ENCODE assay signal across 8 cellular contexts in genomic region chr4:119462733-119463132, GRCh38.
DNase-seq lines count a peak whose midpoint lies in the region; ATAC-seq, FAIRE-seq and TF ChIP-seq lines count a peak whose summit lies in the region.
"Not testable (repeated sequence)": the region's sequence is repeated elsewhere in the genome, so short reads cannot be mapped to it uniquely, and the experiment has no call there.

No MANE protein-coding gene starts in this region.

- peak; percentile 88 for FAIRE-seq in pancreas (lab: Jason Lieb, UNC)

- H3K27ac ChIP-seq in AG04450 (ENCODE audit: low read depth, low read length); cardiac muscle cell; pancreas: not testable (repeated sequence)

- TF ChIP-seq RAD21 in Ishikawa (IDR thresholded peaks at IDR 0.05; ENCODE audit: low read depth): peak; percentile 5; the same call in 1 of the 2 replicates

- TF ChIP-seq EP300 in Ishikawa (IDR thresholded peaks at IDR 0.05; ENCODE audit: borderline replicate concordance): not testable (repeated sequence)

- not testable (repeated sequence) for H3K4me1 Mint-ChIP-seq in activated CD4-positive, alpha-beta memory T cell treated with anti-CD3 and anti-CD28 coated beads, Interleukin-2, amount 10 ng/mL, durations not matched to agents 7 days and 5 days; central memory CD8-positive, alpha-beta T cell

- peak; percentile 29 for TF ChIP-seq CTCF in AG04450 (IDR thresholded peaks at IDR 0.05; ENCODE audit: low read depth, low read length)
- TF ChIP-seq CTCF in GM12865 (IDR thresholded peaks at IDR 0.05; ENCODE audit: insufficient read depth, low read depth, low read length, missing control alignments); cardiac muscle cell (IDR thresholded peaks at IDR 0.05; ENCODE audit: low read depth, low read length); pancreas (IDR thresholded peaks at IDR 0.05): not testable (repeated sequence)

- H3K27ac Mint-ChIP-seq in activated CD4-positive, alpha-beta memory T cell treated with anti-CD3 and anti-CD28 coated beads, Interleukin-2, amount 10 ng/mL, durations not matched to agents 7 days and 5 days: not testable (repeated sequence)
- H3K27ac Mint-ChIP-seq in central memory CD8-positive, alpha-beta T cell (ENCODE audit: low read depth): peak overlapping the region; percentile 88

- H3K27me3 ChIP-seq in AG04450 (ENCODE audit: control insufficient read depth, insufficient read depth, low read length); cardiac muscle cell; pancreas: not testable (repeated sequence)

- H3K9me3 Mint-ChIP-seq in activated CD4-positive, alpha-beta memory T cell treated with anti-CD3 and anti-CD28 coated beads, Interleukin-2, amount 10 ng/mL, durations not matched to agents 7 days and 5 days; central memory CD8-positive, alpha-beta T cell: not testable (repeated sequence)

- DNase-seq in AG04450 (ENCODE audit: low read depth, low spot score); central memory CD8-positive, alpha-beta T cell (ENCODE audit: low spot score in 2 of 2); pancreas: not testable (repeated sequence)
- DNase-seq in GM12865 (ENCODE audit: low read depth) (peak; percentile 17), RPMI8226 (peak; percentile 8), cardiac muscle cell (ENCODE audit: low read depth in 1 of 2, low spot score in 1 of 2) (peak; percentile 8 to 29)
- DNase-seq in activated CD4-positive, alpha-beta memory T cell treated with anti-CD3 and anti-CD28 coated beads, Interleukin-2, amount 10 ng/mL, durations not matched to agents 7 days and 5 days: peak; percentile 23

- not testable (repeated sequence) for H3K4me3 Mint-ChIP-seq in activated CD4-positive, alpha-beta memory T cell treated with anti-CD3 and anti-CD28 coated beads, Interleukin-2, amount 10 ng/mL, durations not matched to agents 7 days and 5 days; central memory CD8-positive, alpha-beta T cell

- H3K36me3 ChIP-seq in cardiac muscle cell: peaks cover 22% of the 10 kb centered on the region
- H3K36me3 ChIP-seq in pancreas: not testable (repeated sequence)

- intact Hi-C loops in pancreas (cut with DNase I): not testable (repeated sequence)

- H3K36me3 Mint-ChIP-seq in activated CD4-positive, alpha-beta memory T cell treated with anti-CD3 and anti-CD28 coated beads, Interleukin-2, amount 10 ng/mL, durations not matched to agents 7 days and 5 days (ENCODE audit: low read depth): peaks cover 19% of the 10 kb centered on the region
- H3K36me3 Mint-ChIP-seq in central memory CD8-positive, alpha-beta T cell (ENCODE audit: insufficient read depth): peaks cover 30% of the 10 kb centered on the region

- 82 to 83% methylated on average over 3 of the region's 3 CpGs for WGBS in pancreas, 2 donors

- POLR2A ChIA-PET in AG04450 (lab: Yijun Ruan, JAX); activated CD4-positive, alpha-beta memory T cell treated with anti-CD3 and anti-CD28 coated beads, Interleukin-2, amount 10 ng/mL, durations not matched to agents 7 days and 5 days (lab: Charles Lee): not testable (repeated sequence)

- CTCF ChIA-PET in AG04450 (lab: Charles Lee); activated CD4-positive, alpha-beta memory T cell treated with anti-CD3 and anti-CD28 coated beads, Interleukin-2, amount 10 ng/mL, durations not matched to agents 7 days and 5 days (lab: Charles Lee): not testable (repeated sequence)

- not testable (repeated sequence) for H3K27me3 Mint-ChIP-seq in activated CD4-positive, alpha-beta memory T cell treated with anti-CD3 and anti-CD28 coated beads, Interleukin-2, amount 10 ng/mL, durations not matched to agents 7 days and 5 days; central memory CD8-positive, alpha-beta T cell

- ATAC-seq in central memory CD8-positive, alpha-beta T cell (replicated peaks; ENCODE audit: extremely low read depth, poor library complexity, severe bottlenecking); pancreas: not testable (repeated sequence)

- not testable (repeated sequence) for H3K9me3 ChIP-seq in AG04450 (ENCODE audit: control insufficient read depth, insufficient read depth, low read length); cardiac muscle cell (ENCODE audit: low read depth); pancreas

- H3K4me1 ChIP-seq in cardiac muscle cell (ENCODE audit: low read depth); pancreas: not testable (repeated sequence)

- not testable (repeated sequence) for H3K4me3 ChIP-seq in AG04450 (ENCODE audit: low read depth, low read length); GM12865 (ENCODE audit: low read depth, low read length); cardiac muscle cell; pancreas
